In the genomic region with DNA sequence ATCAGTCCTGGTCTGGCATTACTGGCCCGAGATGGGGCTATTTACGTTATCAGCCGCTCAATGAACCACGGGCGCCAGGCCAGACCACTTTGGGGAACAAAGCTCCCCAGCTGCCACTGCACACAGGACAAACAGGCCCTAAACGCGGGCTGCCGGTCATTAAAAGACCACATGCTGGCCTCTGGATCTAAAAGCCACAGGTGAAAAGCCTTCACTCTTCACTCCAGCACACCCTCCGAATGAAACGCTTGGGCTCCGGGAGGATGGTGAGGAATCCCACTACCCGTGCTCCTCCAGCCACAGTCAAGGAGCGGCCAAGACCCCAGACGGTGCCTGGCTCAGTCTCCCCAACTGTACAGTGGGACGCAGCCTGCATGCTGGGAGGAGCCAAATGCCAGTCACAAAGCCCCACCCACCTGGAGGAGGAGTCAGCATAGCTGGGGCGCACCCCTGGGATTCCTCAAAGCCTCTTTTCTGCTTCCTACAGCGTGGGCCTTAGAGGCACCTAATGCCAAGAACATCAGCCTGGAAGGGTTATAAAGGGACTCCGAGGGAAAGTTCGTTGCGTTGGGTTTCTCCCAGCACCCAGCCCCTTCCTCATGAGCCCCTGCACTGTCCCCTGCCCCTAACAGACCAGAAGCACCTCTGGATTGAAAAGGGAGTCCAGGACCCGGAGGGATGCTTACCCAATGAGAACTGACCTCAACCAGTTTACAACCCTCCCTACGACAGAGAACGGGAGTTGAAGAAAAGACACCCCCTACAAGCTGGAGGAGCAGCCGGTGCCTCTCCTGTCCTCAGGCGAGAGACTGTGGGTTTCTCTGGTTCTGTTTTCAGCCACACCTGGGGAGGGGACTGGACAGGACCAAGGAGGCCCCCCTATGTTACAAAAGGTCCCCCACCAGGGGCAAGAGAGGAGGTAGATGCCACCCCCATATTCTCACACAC, we compare ENCODE assay signal across 10 cellular contexts. TPM values are rescaled to one million over a fixed set of nuclear protein-coding genes. Genes with fewer than 3 reads are reported as not detected.
DNase-seq lines count a peak whose midpoint lies in the region; ATAC-seq, FAIRE-seq and TF ChIP-seq lines count a peak whose summit lies in the region.
"Had no signal": no experiment of that assay in that cellular context is flagged by ENCODE, and none has a peak within 500 bp of the region (broad histone marks: within the 10 kb centered on the region; RNA-seq: fewer than 3 reads in every experiment).

No MANE protein-coding gene starts in this region.

- DNase-seq in stimulated activated CD4-positive, alpha-beta T cell treated with anti-CD3 and anti-CD28 coated beads, Interleukin-4, amount 100 ng/mL, for 24 hours, result peak; percentile 14
- DNase-seq in stimulated activated CD4-positive, alpha-beta T cell treated with anti-CD3 and anti-CD28 coated beads, Interleukin-4, amount 100 ng/mL, for 1 hour, result no peak
- peak; percentile 69 for DNase-seq in bronchial epithelial cell (ENCODE audit: low read depth)
- no peak for DNase-seq in mesothelial cell of epicardium (ENCODE audit: low spot score in 2 of 2, unreplicated experiment in 2 of 2)
- no peak for DNase-seq in SIG-M5 (lab: John Stamatoyannopoulos, UW)
- DNase-seq in D341Med (ENCODE audit: low spot score), result no peak
- DNase-seq in HuH-7.5 (ENCODE audit: low spot score), result no peak
- DNase-seq: amniotic stem cell, NCI-H526 had no signal

- FAIRE-seq in bronchial epithelial cell (lab: Jason Lieb, UNC), result peak; percentile 60

- H3K9me3 Mint-ChIP-seq in mesothelial cell of epicardium, result no peaks in the 10 kb centered on the region

- H3K27ac Mint-ChIP-seq in mesothelial cell of epicardium, result peak overlapping the region; percentile 12

- H3K36me3 Mint-ChIP-seq in mesothelial cell of epicardium, result no peaks in the 10 kb centered on the region

- no peaks in the 10 kb centered on the region for H3K27me3 ChIP-seq in bronchial epithelial cell (ENCODE audit: control insufficient read depth, insufficient read depth, low read length)

- H3K27me3 Mint-ChIP-seq in mesothelial cell of epicardium (ENCODE audit: low read depth), result peaks cover 7% of the 10 kb centered on the region

- TF ChIP-seq CTCF in bronchial epithelial cell (IDR thresholded peaks at IDR 0.05; ENCODE audit: insufficient read depth, low read length, severe bottlenecking), result no peak
- no peak for TF ChIP-seq CTCF in mesothelial cell of epicardium (IDR thresholded peaks at IDR 0.05; ENCODE audit: unreplicated experiment)

- peak overlapping the region; percentile 54 for H3K4me3 Mint-ChIP-seq in mesothelial cell of epicardium

- H3K4me3 ChIP-seq in bronchial epithelial cell (ENCODE audit: low read depth, low read length), result no peak overlapping the region

- peaks cover 12% of the 10 kb centered on the region for H3K36me3 ChIP-seq in bronchial epithelial cell (ENCODE audit: control insufficient read depth, insufficient read depth, low read length)

- H3K4me1 Mint-ChIP-seq in mesothelial cell of epicardium, result peaks cover 37% of the 10 kb centered on the region

- no peak for ATAC-seq in HG03432 (IDR thresholded peaks at IDR 0.05; ENCODE audit: unreplicated experiment)

RNA-seq across cellular contexts. Expression of a gene that starts 4.7 kb away (rescaled TPM):
- total RNA-seq in bronchial epithelial cell, result 55.8 and 64.8 TPM in 2 replicates
- total RNA-seq in mesothelial cell of epicardium, result 74.0 to 78.8 TPM (median 75.3 TPM) in 3 replicates

Comparison
In these comparisons a context has a peak if more than half of its experiments do, and no peak if none do; other contexts are left out.
1. DNase-seq: peak in stimulated activated CD4-positive, alpha-beta T cell treated with anti-CD3 and anti-CD28 coated beads, Interleukin-4, amount 100 ng/mL, for 24 hours (single experiment) and bronchial epithelial cell (single experiment); none in stimulated activated CD4-positive, alpha-beta T cell treated with anti-CD3 and anti-CD28 coated beads, Interleukin-4, amount 100 ng/mL, for 1 hour (single experiment), mesothelial cell of epicardium (0 of 2), SIG-M5 (single experiment), D341Med (single experiment) and HuH-7.5 (single experiment).